1 cellular context compared by ENCODE assay signal in the genomic region with DNA sequence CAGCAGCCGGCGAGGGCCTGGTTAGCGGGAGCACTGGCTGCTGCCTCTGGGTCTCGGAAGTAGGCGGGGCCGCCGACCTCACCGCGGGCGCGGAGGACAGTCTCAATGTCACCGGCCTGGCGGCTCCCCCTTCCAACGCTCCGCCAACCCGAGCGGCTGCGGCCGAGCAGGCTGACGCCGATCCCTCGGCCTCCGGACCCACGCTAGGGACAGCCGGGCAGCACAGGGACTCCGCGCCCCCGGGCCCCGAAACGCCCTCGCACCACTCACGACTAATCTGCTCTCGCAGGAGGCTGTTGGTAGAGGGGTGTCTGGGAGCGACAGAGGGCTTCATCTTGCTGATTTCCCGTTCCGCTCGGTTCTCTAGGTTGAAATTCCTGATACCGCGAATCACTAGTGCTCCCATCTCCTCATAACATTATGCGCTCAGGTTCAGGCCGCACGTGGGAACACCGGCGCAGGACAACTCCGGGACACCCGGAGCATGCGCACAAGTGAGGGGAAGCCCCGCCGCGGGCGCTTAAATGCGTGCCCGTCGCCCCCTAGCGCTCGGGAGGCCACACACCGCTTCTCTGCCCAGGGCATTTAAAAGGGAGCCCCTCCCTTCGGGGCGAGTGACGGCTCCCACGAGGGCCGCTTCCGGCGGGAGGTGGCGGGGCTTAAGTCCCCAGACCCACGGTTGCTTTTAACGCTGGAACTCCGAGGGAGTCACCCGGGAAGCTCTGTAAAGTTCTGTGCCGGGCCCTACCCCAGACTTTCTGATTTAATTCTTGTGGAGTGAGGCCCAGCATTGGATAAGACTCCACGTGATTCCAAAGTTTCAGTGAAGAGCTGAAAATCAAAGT.
A peak's percentile ranks its signal among the peaks of the same experiment; 100 is the strongest.
TF ChIP-seq lines count a peak whose summit lies in the region.

A gene (minus strand): TSS at position 496 of the 845 bp plus-strand sequence. CDS start 90 bp downstream, at position 406.

TF ChIP-seq in K562, 482 proteins besides CTCF, POLR2A, EP300 and RAD21 (continued from another document and continues in another):
- TF ChIP-seq ATF1 (CRISPR knock-in tag; IDR thresholded peaks at IDR 0.05): no peak
- TF ChIP-seq ATF1 (tag; IDR thresholded peaks at IDR 0.05): peak; percentile 66
- no peak for TF ChIP-seq KDM1A (IDR thresholded peaks at IDR 0.05)
- no peak for TF ChIP-seq ZNF3 (CRISPR knock-in tag; IDR thresholded peaks at IDR 0.05)
- no peak for TF ChIP-seq ZNF347 (CRISPR knock-in tag; IDR thresholded peaks at IDR 0.05; ENCODE audit: low read depth)
- TF ChIP-seq GABPB2 (CRISPR knock-in tag; conservative IDR thresholded peaks at IDR 0.05): no peak
- TF ChIP-seq ZNF79 (CRISPR knock-in tag; IDR thresholded peaks at IDR 0.05; ENCODE audit: low read depth): no peak
- peak; percentile 69 for TF ChIP-seq SP2 (IDR thresholded peaks at IDR 0.05; ENCODE audit: extremely low read depth, low read depth, low read length, poor library complexity, severe bottlenecking)
- TF ChIP-seq RFX5 (IDR thresholded peaks at IDR 0.05; ENCODE audit: low read depth, low read length): no peak
- TF ChIP-seq, protein P1, sequence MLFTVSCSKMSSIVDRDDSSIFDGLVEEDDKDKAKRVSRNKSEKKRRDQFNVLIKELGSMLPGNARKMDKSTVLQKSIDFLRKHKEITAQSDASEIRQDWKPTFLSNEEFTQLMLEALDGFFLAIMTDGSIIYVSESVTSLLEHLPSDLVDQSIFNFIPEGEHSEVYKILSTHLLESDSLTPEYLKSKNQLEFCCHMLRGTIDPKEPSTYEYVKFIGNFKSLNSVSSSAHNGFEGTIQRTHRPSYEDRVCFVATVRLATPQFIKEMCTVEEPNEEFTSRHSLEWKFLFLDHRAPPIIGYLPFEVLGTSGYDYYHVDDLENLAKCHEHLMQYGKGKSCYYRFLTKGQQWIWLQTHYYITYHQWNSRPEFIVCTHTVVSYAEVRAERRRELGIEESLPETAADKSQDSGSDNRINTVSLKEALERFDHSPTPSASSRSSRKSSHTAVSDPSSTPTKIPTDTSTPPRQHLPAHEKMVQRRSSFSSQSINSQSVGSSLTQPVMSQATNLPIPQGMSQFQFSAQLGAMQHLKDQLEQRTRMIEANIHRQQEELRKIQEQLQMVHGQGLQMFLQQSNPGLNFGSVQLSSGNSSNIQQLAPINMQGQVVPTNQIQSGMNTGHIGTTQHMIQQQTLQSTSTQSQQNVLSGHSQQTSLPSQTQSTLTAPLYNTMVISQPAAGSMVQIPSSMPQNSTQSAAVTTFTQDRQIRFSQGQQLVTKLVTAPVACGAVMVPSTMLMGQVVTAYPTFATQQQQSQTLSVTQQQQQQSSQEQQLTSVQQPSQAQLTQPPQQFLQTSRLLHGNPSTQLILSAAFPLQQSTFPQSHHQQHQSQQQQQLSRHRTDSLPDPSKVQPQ (CRISPR knock-in tag; IDR thresholded peaks at IDR 0.05; ENCODE audit: borderline replicate concordance): no peak
- TF ChIP-seq RFX7 (CRISPR knock-in tag; IDR thresholded peaks at IDR 0.05): no peak
- no peak for TF ChIP-seq ZFP36 (IDR thresholded peaks at IDR 0.05; ENCODE audit: low read depth, low read length, partially characterized antibody)
- TF ChIP-seq, protein P2, sequence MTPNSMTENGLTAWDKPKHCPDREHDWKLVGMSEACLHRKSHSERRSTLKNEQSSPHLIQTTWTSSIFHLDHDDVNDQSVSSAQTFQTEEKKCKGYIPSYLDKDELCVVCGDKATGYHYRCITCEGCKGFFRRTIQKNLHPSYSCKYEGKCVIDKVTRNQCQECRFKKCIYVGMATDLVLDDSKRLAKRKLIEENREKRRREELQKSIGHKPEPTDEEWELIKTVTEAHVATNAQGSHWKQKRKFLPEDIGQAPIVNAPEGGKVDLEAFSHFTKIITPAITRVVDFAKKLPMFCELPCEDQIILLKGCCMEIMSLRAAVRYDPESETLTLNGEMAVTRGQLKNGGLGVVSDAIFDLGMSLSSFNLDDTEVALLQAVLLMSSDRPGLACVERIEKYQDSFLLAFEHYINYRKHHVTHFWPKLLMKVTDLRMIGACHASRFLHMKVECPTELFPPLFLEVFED (CRISPR knock-in tag; conservative IDR thresholded peaks at IDR 0.05): no peak
- no peak for TF ChIP-seq ZNF121 (CRISPR knock-in tag; conservative IDR thresholded peaks at IDR 0.05)
- TF ChIP-seq, protein P3, sequence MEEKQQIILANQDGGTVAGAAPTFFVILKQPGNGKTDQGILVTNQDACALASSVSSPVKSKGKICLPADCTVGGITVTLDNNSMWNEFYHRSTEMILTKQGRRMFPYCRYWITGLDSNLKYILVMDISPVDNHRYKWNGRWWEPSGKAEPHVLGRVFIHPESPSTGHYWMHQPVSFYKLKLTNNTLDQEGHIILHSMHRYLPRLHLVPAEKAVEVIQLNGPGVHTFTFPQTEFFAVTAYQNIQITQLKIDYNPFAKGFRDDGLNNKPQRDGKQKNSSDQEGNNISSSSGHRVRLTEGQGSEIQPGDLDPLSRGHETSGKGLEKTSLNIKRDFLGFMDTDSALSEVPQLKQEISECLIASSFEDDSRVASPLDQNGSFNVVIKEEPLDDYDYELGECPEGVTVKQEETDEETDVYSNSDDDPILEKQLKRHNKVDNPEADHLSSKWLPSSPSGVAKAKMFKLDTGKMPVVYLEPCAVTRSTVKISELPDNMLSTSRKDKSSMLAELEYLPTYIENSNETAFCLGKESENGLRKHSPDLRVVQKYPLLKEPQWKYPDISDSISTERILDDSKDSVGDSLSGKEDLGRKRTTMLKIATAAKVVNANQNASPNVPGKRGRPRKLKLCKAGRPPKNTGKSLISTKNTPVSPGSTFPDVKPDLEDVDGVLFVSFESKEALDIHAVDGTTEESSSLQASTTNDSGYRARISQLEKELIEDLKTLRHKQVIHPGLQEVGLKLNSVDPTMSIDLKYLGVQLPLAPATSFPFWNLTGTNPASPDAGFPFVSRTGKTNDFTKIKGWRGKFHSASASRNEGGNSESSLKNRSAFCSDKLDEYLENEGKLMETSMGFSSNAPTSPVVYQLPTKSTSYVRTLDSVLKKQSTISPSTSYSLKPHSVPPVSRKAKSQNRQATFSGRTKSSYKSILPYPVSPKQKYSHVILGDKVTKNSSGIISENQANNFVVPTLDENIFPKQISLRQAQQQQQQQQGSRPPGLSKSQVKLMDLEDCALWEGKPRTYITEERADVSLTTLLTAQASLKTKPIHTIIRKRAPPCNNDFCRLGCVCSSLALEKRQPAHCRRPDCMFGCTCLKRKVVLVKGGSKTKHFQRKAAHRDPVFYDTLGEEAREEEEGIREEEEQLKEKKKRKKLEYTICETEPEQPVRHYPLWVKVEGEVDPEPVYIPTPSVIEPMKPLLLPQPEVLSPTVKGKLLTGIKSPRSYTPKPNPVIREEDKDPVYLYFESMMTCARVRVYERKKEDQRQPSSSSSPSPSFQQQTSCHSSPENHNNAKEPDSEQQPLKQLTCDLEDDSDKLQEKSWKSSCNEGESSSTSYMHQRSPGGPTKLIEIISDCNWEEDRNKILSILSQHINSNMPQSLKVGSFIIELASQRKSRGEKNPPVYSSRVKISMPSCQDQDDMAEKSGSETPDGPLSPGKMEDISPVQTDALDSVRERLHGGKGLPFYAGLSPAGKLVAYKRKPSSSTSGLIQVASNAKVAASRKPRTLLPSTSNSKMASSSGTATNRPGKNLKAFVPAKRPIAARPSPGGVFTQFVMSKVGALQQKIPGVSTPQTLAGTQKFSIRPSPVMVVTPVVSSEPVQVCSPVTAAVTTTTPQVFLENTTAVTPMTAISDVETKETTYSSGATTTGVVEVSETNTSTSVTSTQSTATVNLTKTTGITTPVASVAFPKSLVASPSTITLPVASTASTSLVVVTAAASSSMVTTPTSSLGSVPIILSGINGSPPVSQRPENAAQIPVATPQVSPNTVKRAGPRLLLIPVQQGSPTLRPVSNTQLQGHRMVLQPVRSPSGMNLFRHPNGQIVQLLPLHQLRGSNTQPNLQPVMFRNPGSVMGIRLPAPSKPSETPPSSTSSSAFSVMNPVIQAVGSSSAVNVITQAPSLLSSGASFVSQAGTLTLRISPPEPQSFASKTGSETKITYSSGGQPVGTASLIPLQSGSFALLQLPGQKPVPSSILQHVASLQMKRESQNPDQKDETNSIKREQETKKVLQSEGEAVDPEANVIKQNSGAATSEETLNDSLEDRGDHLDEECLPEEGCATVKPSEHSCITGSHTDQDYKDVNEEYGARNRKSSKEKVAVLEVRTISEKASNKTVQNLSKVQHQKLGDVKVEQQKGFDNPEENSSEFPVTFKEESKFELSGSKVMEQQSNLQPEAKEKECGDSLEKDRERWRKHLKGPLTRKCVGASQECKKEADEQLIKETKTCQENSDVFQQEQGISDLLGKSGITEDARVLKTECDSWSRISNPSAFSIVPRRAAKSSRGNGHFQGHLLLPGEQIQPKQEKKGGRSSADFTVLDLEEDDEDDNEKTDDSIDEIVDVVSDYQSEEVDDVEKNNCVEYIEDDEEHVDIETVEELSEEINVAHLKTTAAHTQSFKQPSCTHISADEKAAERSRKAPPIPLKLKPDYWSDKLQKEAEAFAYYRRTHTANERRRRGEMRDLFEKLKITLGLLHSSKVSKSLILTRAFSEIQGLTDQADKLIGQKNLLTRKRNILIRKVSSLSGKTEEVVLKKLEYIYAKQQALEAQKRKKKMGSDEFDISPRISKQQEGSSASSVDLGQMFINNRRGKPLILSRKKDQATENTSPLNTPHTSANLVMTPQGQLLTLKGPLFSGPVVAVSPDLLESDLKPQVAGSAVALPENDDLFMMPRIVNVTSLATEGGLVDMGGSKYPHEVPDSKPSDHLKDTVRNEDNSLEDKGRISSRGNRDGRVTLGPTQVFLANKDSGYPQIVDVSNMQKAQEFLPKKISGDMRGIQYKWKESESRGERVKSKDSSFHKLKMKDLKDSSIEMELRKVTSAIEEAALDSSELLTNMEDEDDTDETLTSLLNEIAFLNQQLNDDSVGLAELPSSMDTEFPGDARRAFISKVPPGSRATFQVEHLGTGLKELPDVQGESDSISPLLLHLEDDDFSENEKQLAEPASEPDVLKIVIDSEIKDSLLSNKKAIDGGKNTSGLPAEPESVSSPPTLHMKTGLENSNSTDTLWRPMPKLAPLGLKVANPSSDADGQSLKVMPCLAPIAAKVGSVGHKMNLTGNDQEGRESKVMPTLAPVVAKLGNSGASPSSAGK (IDR thresholded peaks at IDR 0.05): peak; percentile 87
- TF ChIP-seq, protein P4, sequence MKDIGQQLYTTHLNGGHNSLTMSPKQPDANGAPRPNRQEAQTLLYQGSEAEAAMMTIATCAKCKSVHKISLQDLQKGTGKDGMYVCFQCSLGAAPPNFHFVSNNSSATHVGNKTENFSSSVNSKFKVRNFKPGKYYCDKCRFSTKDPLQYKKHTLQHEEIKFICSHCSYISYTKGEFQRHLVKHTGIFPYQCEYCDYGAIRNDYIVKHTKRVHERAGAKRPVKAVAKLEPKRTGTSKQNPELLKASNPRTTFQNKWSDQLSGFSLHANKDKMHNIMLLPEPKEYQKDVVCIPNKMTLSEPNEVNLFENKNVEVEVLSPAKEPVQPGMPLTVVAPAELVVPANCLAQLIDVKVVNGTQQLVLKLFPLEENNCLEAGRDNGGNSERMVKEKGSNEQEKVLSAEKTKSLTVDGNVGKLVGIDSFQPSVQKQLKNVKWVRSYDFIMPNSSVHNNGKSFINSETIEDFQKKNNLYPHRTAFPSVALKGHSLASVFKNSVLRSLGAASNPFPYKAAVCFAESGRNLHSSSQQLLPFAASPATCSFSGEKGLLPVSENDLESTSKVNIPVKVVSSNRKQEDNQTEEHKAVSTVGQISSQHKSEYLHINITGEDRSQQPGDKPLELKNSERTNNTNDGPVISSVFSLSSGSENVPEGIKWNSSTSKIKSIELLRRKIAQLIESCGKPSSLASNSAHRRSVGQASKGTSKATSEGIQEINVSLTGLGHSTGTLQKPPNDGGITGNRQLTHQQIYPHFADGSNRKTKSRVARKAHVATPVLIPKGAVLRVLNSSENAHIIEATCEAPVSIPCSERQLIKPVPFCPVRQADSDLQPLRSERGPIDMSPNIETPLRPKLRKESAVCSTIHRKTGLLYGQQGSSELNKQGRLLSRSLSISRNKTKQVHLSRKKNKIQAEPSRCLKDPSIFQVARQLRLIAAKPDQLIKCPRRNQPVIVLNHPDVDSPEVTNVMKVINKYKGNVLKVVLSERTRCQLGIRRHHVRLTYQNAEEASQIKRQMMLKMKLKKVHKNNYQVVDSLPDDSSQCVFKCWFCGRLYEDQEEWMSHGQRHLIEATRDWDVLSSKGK (CRISPR knock-in tag; IDR thresholded peaks at IDR 0.05): no peak
- TF ChIP-seq SAP30 (IDR thresholded peaks at IDR 0.05; ENCODE audit: borderline replicate concordance, insufficient read depth, low read depth, low read length, poor library complexity, severe bottlenecking): peak; percentile 97
- TF ChIP-seq CHD1 (IDR thresholded peaks at IDR 0.05; ENCODE audit: low read length): no peak
- no peak for TF ChIP-seq TEAD4 (IDR thresholded peaks at IDR 0.05; ENCODE audit: low read length)
- TF ChIP-seq TEAD4 (CRISPR knock-in tag; IDR thresholded peaks at IDR 0.05; ENCODE audit: borderline replicate concordance): no peak
- TF ChIP-seq KDM5B (IDR thresholded peaks at IDR 0.05; ENCODE audit: insufficient replicate concordance, low read depth, low read length): peak; percentile 42
- no peak for TF ChIP-seq TCF7 (IDR thresholded peaks at IDR 0.05; ENCODE audit: borderline replicate concordance)
- no peak for TF ChIP-seq KAT2B (IDR thresholded peaks at IDR 0.05; ENCODE audit: low read depth, low read length)
- no peak for TF ChIP-seq ZNF146 (CRISPR knock-in tag; IDR thresholded peaks at IDR 0.05; ENCODE audit: unreplicated experiment)
- TF ChIP-seq ZNF175 (CRISPR knock-in tag; IDR thresholded peaks at IDR 0.05; ENCODE audit: low read depth): peak; percentile 55; the same call in 1 of the 2 replicates
- no peak for TF ChIP-seq GTF2E2 (tag; IDR thresholded peaks at IDR 0.05)
- TF ChIP-seq PRPF4 (IDR thresholded peaks at IDR 0.05; ENCODE audit: insufficient read depth, low read depth, low read length, poor library complexity, severe bottlenecking): no peak
- TF ChIP-seq RBM25 (IDR thresholded peaks at IDR 0.05; ENCODE audit: low read depth, low read length, severe bottlenecking): no peak
- TF ChIP-seq, protein P5, sequence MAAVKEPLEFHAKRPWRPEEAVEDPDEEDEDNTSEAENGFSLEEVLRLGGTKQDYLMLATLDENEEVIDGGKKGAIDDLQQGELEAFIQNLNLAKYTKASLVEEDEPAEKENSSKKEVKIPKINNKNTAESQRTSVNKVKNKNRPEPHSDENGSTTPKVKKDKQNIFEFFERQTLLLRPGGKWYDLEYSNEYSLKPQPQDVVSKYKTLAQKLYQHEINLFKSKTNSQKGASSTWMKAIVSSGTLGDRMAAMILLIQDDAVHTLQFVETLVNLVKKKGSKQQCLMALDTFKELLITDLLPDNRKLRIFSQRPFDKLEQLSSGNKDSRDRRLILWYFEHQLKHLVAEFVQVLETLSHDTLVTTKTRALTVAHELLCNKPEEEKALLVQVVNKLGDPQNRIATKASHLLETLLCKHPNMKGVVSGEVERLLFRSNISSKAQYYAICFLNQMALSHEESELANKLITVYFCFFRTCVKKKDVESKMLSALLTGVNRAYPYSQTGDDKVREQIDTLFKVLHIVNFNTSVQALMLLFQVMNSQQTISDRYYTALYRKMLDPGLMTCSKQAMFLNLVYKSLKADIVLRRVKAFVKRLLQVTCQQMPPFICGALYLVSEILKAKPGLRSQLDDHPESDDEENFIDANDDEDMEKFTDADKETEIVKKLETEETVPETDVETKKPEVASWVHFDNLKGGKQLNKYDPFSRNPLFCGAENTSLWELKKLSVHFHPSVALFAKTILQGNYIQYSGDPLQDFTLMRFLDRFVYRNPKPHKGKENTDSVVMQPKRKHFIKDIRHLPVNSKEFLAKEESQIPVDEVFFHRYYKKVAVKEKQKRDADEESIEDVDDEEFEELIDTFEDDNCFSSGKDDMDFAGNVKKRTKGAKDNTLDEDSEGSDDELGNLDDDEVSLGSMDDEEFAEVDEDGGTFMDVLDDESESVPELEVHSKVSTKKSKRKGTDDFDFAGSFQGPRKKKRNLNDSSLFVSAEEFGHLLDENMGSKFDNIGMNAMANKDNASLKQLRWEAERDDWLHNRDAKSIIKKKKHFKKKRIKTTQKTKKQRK (IDR thresholded peaks at IDR 0.05; ENCODE audit: borderline replicate concordance, low read depth, low read length): no peak
- no peak for TF ChIP-seq OTX1 (CRISPR knock-in tag; IDR thresholded peaks at IDR 0.05)
- peak; percentile 94 for TF ChIP-seq EP400 (IDR thresholded peaks at IDR 0.05)
- TF ChIP-seq ZEB2 (IDR thresholded peaks at IDR 0.05): no peak
- no peak for TF ChIP-seq EWSR1 (IDR thresholded peaks at IDR 0.05; ENCODE audit: borderline replicate concordance, low read depth, partially characterized antibody)
- no peak for TF ChIP-seq KDM4B (IDR thresholded peaks at IDR 0.05; ENCODE audit: borderline replicate concordance in 2 of 2, low read depth in 1 of 2)
